Comparison of ENCODE assay signal across 20 cellular contexts in genomic region chr20:50092436-50092835, GRCh38. TPM values are rescaled to one million over a fixed set of nuclear protein-coding genes. Genes with fewer than 3 reads are reported as not detected.
A peak's percentile ranks its signal among the peaks of the same experiment; 100 is the strongest.
DNase-seq lines count a peak whose midpoint lies in the region; ATAC-seq and FAIRE-seq lines count a peak whose summit lies in the region.
"Had no signal": no experiment of that assay in that cellular context is flagged by ENCODE, and none has a peak within 500 bp of the region (broad histone marks: within the 10 kb centered on the region; RNA-seq: fewer than 3 reads in every experiment).

No MANE protein-coding gene starts in this region.

- peaks cover 3% of the 10 kb centered on the region for H3K36me3 Mint-ChIP-seq in activated naive CD4-positive, alpha-beta T cell treated with anti-CD3 and anti-CD28 coated beads, Interleukin-2, amount 50 U/mL, for 24 hours
- peaks cover 36% of the 10 kb centered on the region for H3K36me3 Mint-ChIP-seq in activated naive CD8-positive, alpha-beta T cell treated with anti-CD3 and anti-CD28 coated beads, Interleukin-2, amount 50 U/mL, for 24 hours (ENCODE audit: low read depth)
- peaks cover 0 to 16% (median 15%) of the 10 kb centered on the region in 3 donors for H3K36me3 Mint-ChIP-seq in immature natural killer cell

- H3K27me3 ChIP-seq in stomach smooth muscle (ENCODE audit: control insufficient read depth in 1 of 2, insufficient read depth in 2 of 2, low read length in 2 of 2) = no peaks in the 10 kb centered on the region
- H3K27me3 ChIP-seq: brain microvascular endothelial cell had no signal

- peaks cover 36% of the 10 kb centered on the region for H3K4me1 ChIP-seq in stomach smooth muscle (ENCODE audit: control insufficient read depth, insufficient read depth, low read length)

- no peaks in the 10 kb centered on the region for H3K27me3 Mint-ChIP-seq in activated naive CD4-positive, alpha-beta T cell treated with anti-CD3 and anti-CD28 coated beads, Interleukin-2, amount 50 U/mL, for 24 hours
- no peaks in the 10 kb centered on the region for H3K27me3 Mint-ChIP-seq in activated naive CD8-positive, alpha-beta T cell treated with anti-CD3 and anti-CD28 coated beads, Interleukin-2, amount 50 U/mL, for 24 hours
- no peaks in the 10 kb centered on the region for H3K27me3 Mint-ChIP-seq in immature natural killer cell (ENCODE audit: low read depth in 3 of 3)
- H3K27me3 Mint-ChIP-seq: activated naive CD4-positive, alpha-beta T cell treated with anti-CD3 and anti-CD28 coated beads, Interleukin-2, amount 10 ng/mL, durations not matched to agents 7 days and 5 days had no signal

- H3K9me3 ChIP-seq in stomach smooth muscle (ENCODE audit: control insufficient read depth in 2 of 2, low read length in 2 of 2) = no peaks in the 10 kb centered on the region

- peak overlapping the region; percentile 15 for H3K27ac Mint-ChIP-seq in activated naive CD4-positive, alpha-beta T cell treated with anti-CD3 and anti-CD28 coated beads, Interleukin-2, amount 50 U/mL, for 24 hours
- H3K27ac Mint-ChIP-seq in activated naive CD8-positive, alpha-beta T cell treated with anti-CD3 and anti-CD28 coated beads, Interleukin-2, amount 50 U/mL, for 24 hours = peak overlapping the region; percentile 16
- H3K27ac Mint-ChIP-seq in immature natural killer cell = peak overlapping the region in 5 of 6 donors; percentile 3 to 81 (median 26)
- H3K27ac Mint-ChIP-seq: activated naive CD4-positive, alpha-beta T cell treated with anti-CD3 and anti-CD28 coated beads, Interleukin-2, amount 10 ng/mL, durations not matched to agents 7 days and 5 days; T-helper 2 cell treated with Interferon-gamma antibody and Interleukin-4, amounts not matched to agents 5 μg/mL and 100 μg/mL, for 36 hours had no signal

- ATAC-seq in activated naive CD8-positive, alpha-beta T cell treated with anti-CD3 and anti-CD28 coated beads, Interleukin-2, amount 50 U/mL, for 24 hours = no peak
- no peak for ATAC-seq in GM18868 (IDR thresholded peaks at IDR 0.05; ENCODE audit: unreplicated experiment)
- ATAC-seq: activated CD4-positive, CD25-positive, alpha-beta regulatory T cell treated with anti-CD3 and anti-CD28 coated beads, Interleukin-2, amount 50 U/mL, for 24 hours; esophagus mucosa had no signal

- no peak overlapping the region for H3K9ac ChIP-seq in stomach smooth muscle (ENCODE audit: low read length in 2 of 2)

- H3K4me3 Mint-ChIP-seq in activated naive CD4-positive, alpha-beta T cell treated with anti-CD3 and anti-CD28 coated beads, Interleukin-2, amount 50 U/mL, for 24 hours = no peak overlapping the region
- no peak overlapping the region for H3K4me3 Mint-ChIP-seq in activated naive CD8-positive, alpha-beta T cell treated with anti-CD3 and anti-CD28 coated beads, Interleukin-2, amount 50 U/mL, for 24 hours
- no peak overlapping the region for H3K4me3 Mint-ChIP-seq in immature natural killer cell
- H3K4me3 Mint-ChIP-seq: activated naive CD4-positive, alpha-beta T cell treated with anti-CD3 and anti-CD28 coated beads, Interleukin-2, amount 10 ng/mL, durations not matched to agents 7 days and 5 days; T-helper 2 cell treated with Interferon-gamma antibody and Interleukin-4, amounts not matched to agents 5 μg/mL and 100 μg/mL, for 36 hours had no signal

- no peak for DNase-seq in activated naive CD4-positive, alpha-beta T cell treated with Interleukin-2 at 50 U/mL for 16 hours
- DNase-seq in activated naive CD8-positive, alpha-beta T cell treated with anti-CD3 and anti-CD28 coated beads, Interleukin-2, amount 50 U/mL, for 24 hours = no peak
- no peak for DNase-seq in immature natural killer cell
- no peak for DNase-seq in GM19239 (ENCODE audit: insufficient read length, low spot score)
- no peak for DNase-seq in kidney tubule cell (ENCODE audit: low spot score)
- DNase-seq: activated CD8-positive, alpha-beta memory T cell treated with anti-CD3 and anti-CD28 coated beads, Interleukin-2, amount 50 U/mL, for 4 hours; activated naive CD4-positive, alpha-beta T cell treated with anti-CD3 and anti-CD28 coated beads, Interleukin-2, amount 10 ng/mL, durations not matched to agents 7 days and 5 days; brain microvascular endothelial cell; DMS79 treated with DMSO at 0.1 percent for 48 hours; NCI-H1417; posterior cingulate gyrus; stimulated activated naive CD4-positive, alpha-beta T cell had no signal

- H3K36me3 ChIP-seq in stomach smooth muscle (ENCODE audit: control insufficient read depth in 2 of 2, insufficient read depth in 2 of 2, low read length in 2 of 2) = peaks cover 18 to 25% of the 10 kb centered on the region in 2 donors

- no peaks in the 10 kb centered on the region for H3K9me3 Mint-ChIP-seq in activated naive CD4-positive, alpha-beta T cell treated with anti-CD3 and anti-CD28 coated beads, Interleukin-2, amount 50 U/mL, for 24 hours
- H3K9me3 Mint-ChIP-seq in activated naive CD8-positive, alpha-beta T cell treated with anti-CD3 and anti-CD28 coated beads, Interleukin-2, amount 50 U/mL, for 24 hours = no peaks in the 10 kb centered on the region
- no peaks in the 10 kb centered on the region for H3K9me3 Mint-ChIP-seq in immature natural killer cell
- H3K9me3 Mint-ChIP-seq: activated naive CD4-positive, alpha-beta T cell treated with anti-CD3 and anti-CD28 coated beads, Interleukin-2, amount 10 ng/mL, durations not matched to agents 7 days and 5 days; T-helper 2 cell treated with Interferon-gamma antibody and Interleukin-4, amounts not matched to agents 5 μg/mL and 100 μg/mL, for 36 hours had no signal

- H3K4me3 ChIP-seq in stomach smooth muscle (ENCODE audit: low read length in 2 of 2) = no peak overlapping the region

- FAIRE-seq in GM19239 (lab: Jason Lieb, UNC) = no peak
- FAIRE-seq: A204.1 had no signal

- peak overlapping the region; percentile 46 for H3K27ac ChIP-seq in stomach smooth muscle (ENCODE audit: low read length)
- H3K27ac ChIP-seq: brain microvascular endothelial cell, HL-60 had no signal

- H3K4me1 Mint-ChIP-seq in activated naive CD4-positive, alpha-beta T cell treated with anti-CD3 and anti-CD28 coated beads, Interleukin-2, amount 50 U/mL, for 24 hours = peaks cover 33% of the 10 kb centered on the region
- peaks cover 3% of the 10 kb centered on the region for H3K4me1 Mint-ChIP-seq in activated naive CD8-positive, alpha-beta T cell treated with anti-CD3 and anti-CD28 coated beads, Interleukin-2, amount 50 U/mL, for 24 hours
- peaks cover 47 to 64% of the 10 kb centered on the region in 2 donors for H3K4me1 Mint-ChIP-seq in immature natural killer cell
- H3K4me1 Mint-ChIP-seq: activated naive CD4-positive, alpha-beta T cell treated with anti-CD3 and anti-CD28 coated beads, Interleukin-2, amount 10 ng/mL, durations not matched to agents 7 days and 5 days had no signal

RNA-seq across cellular contexts. Expression of gene UBE2V1, which starts 20.5 kb away (rescaled TPM):
- 100 to 1,000 TPM; 112 to 189 (median 185) TPM for polyA plus RNA-seq in immature natural killer cell
